In the genomic region with DNA sequence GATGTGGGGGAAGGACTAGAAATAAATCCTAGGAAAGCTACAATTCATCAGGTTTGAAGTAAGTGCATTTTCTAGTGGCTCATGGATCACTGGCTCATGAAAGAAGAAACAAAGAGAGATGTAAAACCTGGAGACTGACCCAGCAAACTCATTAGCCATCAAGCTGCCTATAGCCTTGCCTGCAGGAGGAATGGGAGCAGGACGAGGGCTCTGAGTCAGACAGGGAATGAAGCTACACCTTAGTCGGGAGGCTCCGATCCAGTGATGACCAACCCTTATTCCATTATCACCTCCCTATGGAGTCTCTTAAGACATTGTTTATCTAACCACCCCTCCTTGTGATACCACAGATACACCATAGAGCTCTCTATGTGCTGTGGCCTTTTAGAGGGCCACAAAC, we compare ENCODE assay signal across 22 cellular contexts.
DNase-seq lines count a peak whose midpoint lies in the region; ATAC-seq, FAIRE-seq and TF ChIP-seq lines count a peak whose summit lies in the region.
"Had no signal": no experiment of that assay in that cellular context is flagged by ENCODE, and none has a peak within 500 bp of the region (broad histone marks: within the 10 kb centered on the region; RNA-seq: fewer than 3 reads in every experiment).

No MANE protein-coding gene starts in this region.

- H3K36me3 ChIP-seq in endodermal cell (ENCODE audit: control insufficient read depth, insufficient read depth, low read length): no peaks in the 10 kb centered on the region

- peak overlapping the region; percentile 19 for H3K4me3 ChIP-seq in endodermal cell (ENCODE audit: low read length)
- H3K4me3 ChIP-seq: GM12878, SK-N-MC had no signal

- H3K27ac ChIP-seq in endodermal cell (ENCODE audit: low read depth, low read length): no peak overlapping the region
- H3K27ac ChIP-seq: SK-N-MC had no signal

- no peaks in the 10 kb centered on the region for H3K9me3 ChIP-seq in endodermal cell (ENCODE audit: control insufficient read depth, low read length)

- 6 to 30% methylated on average over 2 to 3 of the region's 3 CpGs for WGBS in endodermal cell (ENCODE audit: insufficient coverage in 1 of 2, insufficient read length in 1 of 2), 2 experiments

- ATAC-seq in HG03159 (IDR thresholded peaks at IDR 0.05; ENCODE audit: unreplicated experiment) (no peak), natural killer cell (no peak)
- ATAC-seq: GM12878, PC-3 had no signal

- peaks cover 14% of the 10 kb centered on the region for H3K4me1 ChIP-seq in endodermal cell (ENCODE audit: control insufficient read depth, insufficient read depth, low read length)

- H3K27me3 ChIP-seq in endodermal cell (ENCODE audit: control insufficient read depth, insufficient read depth, low read length, poor library complexity, severe bottlenecking): no peaks in the 10 kb centered on the region

- no peaks in the 10 kb centered on the region for H3K36me3 Mint-ChIP-seq in endodermal cell (ENCODE audit: low read depth)
- no peaks in the 10 kb centered on the region for H3K36me3 Mint-ChIP-seq in natural killer cell
- H3K36me3 Mint-ChIP-seq: CD4-positive, CD25-positive, alpha-beta regulatory T cell had no signal

- H3K27ac Mint-ChIP-seq in endodermal cell: peak overlapping the region; percentile 82
- no peak overlapping the region for H3K27ac Mint-ChIP-seq in natural killer cell
- H3K27ac Mint-ChIP-seq: CD4-positive, CD25-positive, alpha-beta regulatory T cell had no signal

- H3K27me3 Mint-ChIP-seq in endodermal cell (ENCODE audit: insufficient read depth): no peaks in the 10 kb centered on the region
- peaks cover 13 to 27% of the 10 kb centered on the region in 2 donors for H3K27me3 Mint-ChIP-seq in natural killer cell (ENCODE audit: low read depth in 2 of 2)
- H3K27me3 Mint-ChIP-seq: CD4-positive, CD25-positive, alpha-beta regulatory T cell had no signal

- no peak for FAIRE-seq in urothelium cell line (lab: Jason Lieb, UNC)
- FAIRE-seq: GM12878 had no signal

- DNase-seq in HT1080 (ENCODE audit: low read depth) (peak; percentile 25), endodermal cell (peak; percentile 86), kidney tubule cell (ENCODE audit: low spot score) (peak; percentile 20), natural killer cell (no peak), urothelium cell line (ENCODE audit: low spot score) (no peak)
- DNase-seq in NK-92 treated with Interleukin-12 subunit alpha and Interleukin-12 subunit beta, amount 100 ng/mL, for 24 hours (lab: John Stamatoyannopoulos, UW): no peak
- DNase-seq: CD4-positive, CD25-positive, alpha-beta regulatory T cell; COR-L47; DMS 273 treated with DMSO at 0.1 percent for 48 hours; DMS79 treated with DMSO at 0.1 percent for 48 hours; HCEC 1CT; Karpas-422; NCI-H187; NCI-H446 treated with DMSO at 0.1 percent for 48 hours; NCI-H526 treated with DMSO at 0.1 percent for 48 hours; PC-3; RPMI8226; SHP77 treated with DMSO at 0.1 percent for 48 hours; T-helper 1 cell had no signal

- peaks cover 39% of the 10 kb centered on the region for H3K4me1 Mint-ChIP-seq in endodermal cell
- H3K4me1 Mint-ChIP-seq in natural killer cell: peaks cover 4 to 7% of the 10 kb centered on the region in 2 donors
- H3K4me1 Mint-ChIP-seq: CD4-positive, CD25-positive, alpha-beta regulatory T cell had no signal

- no peak overlapping the region for H3K9ac ChIP-seq in endodermal cell (ENCODE audit: extremely low read depth, low read length, poor library complexity, severe bottlenecking)

- H3K4me3 Mint-ChIP-seq in endodermal cell (no peak overlapping the region), natural killer cell (no peak overlapping the region)
- H3K4me3 Mint-ChIP-seq: CD4-positive, CD25-positive, alpha-beta regulatory T cell had no signal

- no peaks in the 10 kb centered on the region for H3K9me3 Mint-ChIP-seq in endodermal cell
- no peaks in the 10 kb centered on the region for H3K9me3 Mint-ChIP-seq in natural killer cell

- intact Hi-C loops in natural killer cell (cut with micrococcal nuclease): no loop called here

- TF ChIP-seq CTCF in endodermal cell (conservative IDR thresholded peaks at IDR 0.05): no peak
- no peak for TF ChIP-seq CTCF in natural killer cell (IDR thresholded peaks at IDR 0.05)

Comparison
In these comparisons a context has a peak if more than half of its experiments do, and no peak if none do; other contexts are left out.
1. DNase-seq: peak in HT1080 (single experiment), endodermal cell (single experiment) and kidney tubule cell (single experiment); none in NK-92 treated with Interleukin-12 subunit alpha and Interleukin-12 subunit beta, amount 100 ng/mL, for 24 hours (single experiment), natural killer cell (single experiment) and urothelium cell line (single experiment).